In the genomic region with DNA sequence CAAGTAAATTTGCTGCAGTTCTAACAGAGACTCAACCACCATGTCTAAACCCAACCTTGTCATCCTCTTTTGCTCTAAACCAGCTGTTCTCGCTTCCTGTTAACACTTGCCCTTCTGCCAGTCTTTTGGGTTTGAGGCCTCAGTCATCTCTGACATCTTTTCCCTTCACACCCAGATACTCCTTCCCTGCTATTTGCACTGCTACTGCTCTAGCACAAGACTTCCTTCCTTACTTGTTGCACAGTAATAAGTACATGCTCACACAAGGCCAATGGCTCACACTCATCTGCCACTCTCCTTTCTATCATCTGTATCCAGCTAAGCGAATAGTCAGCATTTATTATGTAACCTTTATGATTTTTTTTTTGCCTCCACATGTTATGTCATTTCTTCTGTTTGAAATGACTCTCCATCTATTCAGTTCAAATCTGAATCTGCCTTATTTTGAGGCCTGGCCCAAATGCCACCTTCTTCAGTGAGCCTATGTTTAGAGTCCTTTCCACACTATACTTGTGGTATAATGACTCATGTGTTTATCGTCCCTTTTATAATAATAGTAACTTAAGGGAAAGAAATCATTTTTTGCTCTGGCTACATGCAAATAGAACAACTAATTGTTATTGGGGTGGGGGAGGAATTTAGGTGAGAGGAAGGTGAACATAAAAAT, we compare ENCODE assay signal across 8 cellular contexts. TPM values are rescaled to one million over a fixed set of nuclear protein-coding genes. Genes with fewer than 3 reads are reported as not detected.
DNase-seq lines count a peak whose midpoint lies in the region; ATAC-seq and TF ChIP-seq lines count a peak whose summit lies in the region.

No MANE protein-coding gene starts in this region.

- TF ChIP-seq CTCF in WTC11 (IDR thresholded peaks at IDR 0.05), result no peak

- peak; percentile 68 for ATAC-seq in HG03066 (IDR thresholded peaks at IDR 0.05; ENCODE audit: low read depth, unreplicated experiment)
- no peak for ATAC-seq in WTC11
- ATAC-seq in sciatic nerve, result no peak

- POLR2A ChIA-PET in WTC11 (lab: Charles Lee), result no interaction called here

- intact Hi-C loops in sciatic nerve (cut with DNase I), result no loop called here

- no peaks in the 10 kb centered on the region for H3K9me3 Mint-ChIP-seq in WTC11

- CTCF ChIA-PET in WTC11 (lab: Charles Lee), result no interaction called here

- peak; percentile 9 for DNase-seq in stimulated activated CD4-positive, alpha-beta T cell treated with anti-CD3 and anti-CD28 coated beads, Interleukin-15, amount 100 ng/mL, for 24 hours
- DNase-seq in stimulated activated CD4-positive, alpha-beta T cell treated with anti-CD3 and anti-CD28 coated beads, Interleukin-2, amount 100 ng/mL, for 48 hours, result no peak
- DNase-seq in WTC11 (ENCODE audit: low spot score), result no peak
- peak; percentile 4 for DNase-seq in stromal cell of bone marrow (ENCODE audit: low read depth)
- no peak for DNase-seq in dermis blood vessel endothelial cell
- DNase-seq in sciatic nerve (ENCODE audit: low spot score), result no peak
- DNase-seq in KG1 (lab: John Stamatoyannopoulos, UW), result no peak

- H3K36me3 Mint-ChIP-seq in WTC11, result peaks cover 18% of the 10 kb centered on the region

- H3K27me3 Mint-ChIP-seq in WTC11 (ENCODE audit: low read depth), result no peaks in the 10 kb centered on the region

- peak overlapping the region; percentile 3; the same call in 1 of the 2 replicates for H3K27ac Mint-ChIP-seq in WTC11

- H3K4me3 Mint-ChIP-seq in WTC11, result no peak overlapping the region

- peaks cover 13% of the 10 kb centered on the region for H3K4me1 Mint-ChIP-seq in WTC11

TF ChIP-seq in WTC11, 78 proteins besides CTCF, POLR2A, EP300 and RAD21:
- TF ChIP-seq CREB1 (CRISPR knock-in tag; IDR thresholded peaks at IDR 0.05) (no peak), ZNF671 (CRISPR knock-in tag; IDR thresholded peaks at IDR 0.05) (no peak), TEAD1 (CRISPR knock-in tag; IDR thresholded peaks at IDR 0.05) (no peak), CBFB (CRISPR knock-in tag; IDR thresholded peaks at IDR 0.05; ENCODE audit: low read depth) (no peak), HMGA2 (CRISPR knock-in tag; IDR thresholded peaks at IDR 0.05) (no peak), KAT7 (CRISPR knock-in tag; IDR thresholded peaks at IDR 0.05; ENCODE audit: borderline replicate concordance) (no peak), IRF2 (CRISPR knock-in tag; IDR thresholded peaks at IDR 0.05; ENCODE audit: borderline replicate concordance, low read depth) (no peak), NR1H2 (CRISPR knock-in tag; IDR thresholded peaks at IDR 0.05) (no peak), RORB (CRISPR knock-in tag; IDR thresholded peaks at IDR 0.05) (no peak), SMAD3 (CRISPR knock-in tag; IDR thresholded peaks at IDR 0.05; ENCODE audit: borderline replicate concordance) (no peak)
- TF ChIP-seq, protein P1, sequence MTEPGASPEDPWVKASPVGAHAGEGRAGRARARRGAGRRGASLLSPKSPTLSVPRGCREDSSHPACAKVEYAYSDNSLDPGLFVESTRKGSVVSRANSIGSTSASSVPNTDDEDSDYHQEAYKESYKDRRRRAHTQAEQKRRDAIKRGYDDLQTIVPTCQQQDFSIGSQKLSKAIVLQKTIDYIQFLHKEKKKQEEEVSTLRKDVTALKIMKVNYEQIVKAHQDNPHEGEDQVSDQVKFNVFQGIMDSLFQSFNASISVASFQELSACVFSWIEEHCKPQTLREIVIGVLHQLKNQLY (CRISPR knock-in tag; IDR thresholded peaks at IDR 0.05), result no peak
- TF ChIP-seq, protein P2, sequence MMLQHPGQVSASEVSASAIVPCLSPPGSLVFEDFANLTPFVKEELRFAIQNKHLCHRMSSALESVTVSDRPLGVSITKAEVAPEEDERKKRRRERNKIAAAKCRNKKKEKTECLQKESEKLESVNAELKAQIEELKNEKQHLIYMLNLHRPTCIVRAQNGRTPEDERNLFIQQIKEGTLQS (CRISPR knock-in tag; conservative IDR thresholded peaks at IDR 0.05), result no peak

RNA-seq across cellular contexts. Expression of gene CDKL4, which starts 22.5 kb away (rescaled TPM):
- total RNA-seq in WTC11 (2021) (0.16 to 0.46 TPM (median 0.34 TPM) in 3 replicates), dermis blood vessel endothelial cell (0.51 and 0.98 TPM in 2 replicates), sciatic nerve (0.53 TPM)

Comparison
In these comparisons a context has a peak if more than half of its experiments do, and no peak if none do; other contexts are left out.
1. DNase-seq: peak in stimulated activated CD4-positive, alpha-beta T cell treated with anti-CD3 and anti-CD28 coated beads, Interleukin-15, amount 100 ng/mL, for 24 hours (single experiment) and stromal cell of bone marrow (single experiment); none in stimulated activated CD4-positive, alpha-beta T cell treated with anti-CD3 and anti-CD28 coated beads, Interleukin-2, amount 100 ng/mL, for 48 hours (0 of 2), WTC11 (single experiment), dermis blood vessel endothelial cell (single experiment), sciatic nerve (single experiment) and KG1 (single experiment).